In the genomic region with DNA sequence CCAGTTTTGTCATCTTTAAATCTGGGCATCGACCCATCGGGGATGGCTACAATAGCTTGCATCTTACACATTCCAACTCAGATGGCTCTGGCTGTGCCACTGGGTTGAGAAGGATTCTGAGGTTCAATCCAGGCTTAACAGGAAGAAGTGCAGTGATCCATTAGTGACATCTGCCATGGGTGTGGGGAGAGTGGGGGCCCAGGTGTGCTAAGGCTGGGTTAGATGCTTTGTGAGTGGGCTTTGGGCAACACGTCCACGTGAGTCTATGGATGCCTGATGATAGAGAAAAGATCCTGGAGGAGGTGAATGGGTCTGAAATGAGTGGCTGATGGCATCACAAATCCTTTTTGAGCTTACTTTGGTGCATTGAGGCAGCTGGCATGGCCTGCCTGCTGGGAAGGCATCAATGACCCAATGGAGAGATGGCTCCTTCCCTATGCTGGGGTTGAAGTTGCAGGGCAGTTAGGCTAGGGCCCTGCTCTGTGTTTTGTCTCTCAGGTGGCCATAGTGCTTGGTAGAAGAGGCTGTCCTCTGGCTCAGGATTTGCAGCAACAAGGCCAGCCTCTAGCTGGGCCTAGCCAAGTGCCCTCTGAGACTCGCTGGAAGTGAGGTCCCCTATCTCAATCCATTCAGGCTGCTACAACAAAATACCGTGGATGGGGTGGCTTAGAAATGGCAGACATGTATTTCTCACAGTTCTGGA, we compare ENCODE assay signal across 14 cellular contexts. TPM values are rescaled to one million over a fixed set of nuclear protein-coding genes. Genes with fewer than 3 reads are reported as not detected.
DNase-seq lines count a peak whose midpoint lies in the region; FAIRE-seq and TF ChIP-seq lines count a peak whose summit lies in the region.
"Had no signal": no experiment of that assay in that cellular context is flagged by ENCODE, and none has a peak within 500 bp of the region (broad histone marks: within the 10 kb centered on the region; RNA-seq: fewer than 3 reads in every experiment).

No MANE protein-coding gene starts in this region.

- TF ChIP-seq CTCF in sigmoid colon (IDR thresholded peaks at IDR 0.05), result no peak

- H3K9me3 ChIP-seq in GM23248 (ENCODE audit: low read depth), result no peaks in the 10 kb centered on the region
- H3K9me3 ChIP-seq in adipocyte (ENCODE audit: control insufficient read depth, low read length), result no peaks in the 10 kb centered on the region
- no peaks in the 10 kb centered on the region for H3K9me3 ChIP-seq in sigmoid colon
- H3K9me3 ChIP-seq: prostate gland had no signal

- H3K4me1 ChIP-seq in GM23248 (ENCODE audit: insufficient read depth), result peaks cover 33% of the 10 kb centered on the region
- H3K4me1 ChIP-seq in adipocyte (ENCODE audit: control insufficient read depth, insufficient read depth, low read length), result peaks cover 68% of the 10 kb centered on the region
- H3K4me1 ChIP-seq in sigmoid colon, result peaks cover 0 to 53% (median 37%) of the 10 kb centered on the region in 4 donors

- peak overlapping the region; percentile 34 for H3K4me2 ChIP-seq in GM23248 (ENCODE audit: unreplicated experiment)

- TF ChIP-seq POLR2A in sigmoid colon (IDR thresholded peaks at IDR 0.05), result no peak

- no peak for TF ChIP-seq EP300 in sigmoid colon (IDR thresholded peaks at IDR 0.05)

- intact Hi-C loops in sigmoid colon (cut with DNase I), result no loop called here

- DNase-seq in GM23248 (no peak), adipocyte (ENCODE audit: low read depth) (no peak), immature natural killer cell (no peak), sigmoid colon (peak; percentile 53), SIG-M5 treated with dmso at 0.1 percent for 504 hours (lab: John Stamatoyannopoulos, UW; ENCODE audit: unreplicated experiment) (no peak), GM19239 (ENCODE audit: insufficient read length, low spot score) (no peak), AG08395 (ENCODE audit: low spot score) (no peak), GF-D8 (lab: John Stamatoyannopoulos, UW) (no peak)
- DNase-seq: KG1, NCI-H2171 had no signal

- H3K27ac ChIP-seq in GM23248 (peak overlapping the region; percentile 74), sigmoid colon (peak overlapping the region; percentile 14 to 41 (median 20))
- H3K27ac ChIP-seq: cardiac muscle cell, prostate gland had no signal

- H3F3A ChIP-seq in GM23248 (ENCODE audit: insufficient read depth), result peaks cover 10% of the 10 kb centered on the region

- no peak overlapping the region for H3K4me3 ChIP-seq in GM23248
- no peak overlapping the region for H3K4me3 ChIP-seq in adipocyte (ENCODE audit: low read length)
- H3K4me3 ChIP-seq in sigmoid colon, result no peak overlapping the region
- H3K4me3 ChIP-seq: cardiac muscle cell, prostate gland had no signal

- H3K9me3 Mint-ChIP-seq in immature natural killer cell, result no peaks in the 10 kb centered on the region

- H3K27me3 ChIP-seq in GM23248 (replicated peaks; ENCODE audit: insufficient read depth) (no peaks in the 10 kb centered on the region), adipocyte (replicated peaks; ENCODE audit: control insufficient read depth, insufficient read depth, low read length) (no peaks in the 10 kb centered on the region), sigmoid colon (no peaks in the 10 kb centered on the region)
- H3K27me3 ChIP-seq: cardiac muscle cell had no signal

- H3K27me3 Mint-ChIP-seq in immature natural killer cell (ENCODE audit: low read depth in 3 of 3), result peaks cover 3 to 10% (median 5%) of the 10 kb centered on the region in 3 donors

- H3K9me2 ChIP-seq in GM23248 (ENCODE audit: insufficient read depth), result no peaks in the 10 kb centered on the region

- no peaks in the 10 kb centered on the region for H3K79me2 ChIP-seq in GM23248 (ENCODE audit: insufficient read depth)

- H3K4me1 Mint-ChIP-seq in immature natural killer cell, result peaks cover 34 to 38% of the 10 kb centered on the region in 2 donors

- H3K4me3 Mint-ChIP-seq in immature natural killer cell, result peak overlapping the region in 2 of 5 donors; percentile 9 to 50

- no peaks in the 10 kb centered on the region for H4K20me1 ChIP-seq in GM23248 (ENCODE audit: insufficient read depth)

- in situ Hi-C loops in GM23248 (cut with MboI), result no loop called here

- H3K9ac ChIP-seq in GM23248 (peak overlapping the region; percentile 10; the same call in 1 of the 2 replicates), adipocyte (ENCODE audit: low read length) (peak overlapping the region; percentile 62)

- no peaks in the 10 kb centered on the region for H3K36me3 Mint-ChIP-seq in immature natural killer cell

- 97 to 99% methylated on average over 6 of the region's 6 CpGs for WGBS in GM23248 (ENCODE audit: low coverage in 1 of 2, low lambda C conversion rate in 2 of 2, missing lambda C conversion rate in 2 of 2), 2 experiments
- 93 to 95% methylated on average over 6 of the region's 6 CpGs for WGBS in sigmoid colon, 2 donors

- H2AFZ ChIP-seq in GM23248, result no peak overlapping the region

- H3K36me3 ChIP-seq in GM23248 (ENCODE audit: low read depth), result no peaks in the 10 kb centered on the region
- H3K36me3 ChIP-seq in adipocyte (ENCODE audit: control insufficient read depth, insufficient read depth, low read length, severe bottlenecking), result no peaks in the 10 kb centered on the region
- no peaks in the 10 kb centered on the region for H3K36me3 ChIP-seq in sigmoid colon
- H3K36me3 ChIP-seq: cardiac muscle cell, prostate gland had no signal

- no peak for FAIRE-seq in GM19239 (lab: Jason Lieb, UNC)
- FAIRE-seq: keratinocyte, TTC549 had no signal

- peak overlapping the region; percentile 78 to 99 (median 98) for H3K27ac Mint-ChIP-seq in immature natural killer cell

RNA-seq across cellular contexts. Expression of gene HS1BP3, which starts 56.7 kb away (rescaled TPM):
- total RNA-seq in GM23248 (2014; rRNA removed; shearing (Covaris generic)), result 10.5 and 17.1 TPM in 2 replicates
- 10.6 and 10.9 TPM in 2 replicates for polyA plus RNA-seq in GM23248 (2016; fragmentation: Nextera tagmentation; extraction: Ambion mirVana)
- polyA plus RNA-seq in immature natural killer cell, result 10 to 100 TPM; 19.2 to 31.1 (median 25.3) TPM
- total RNA-seq in sigmoid colon, result 10 to 100 TPM; 32.3 to 54.6 (median 41.8) TPM
- 10 to 100 TPM; 25.2 to 36.3 (median 25.3) TPM for polyA plus RNA-seq in sigmoid colon
